In genomic region chr19:1856698-1857603, GRCh38 we compare ENCODE assay signal across 8 cellular contexts. TPM values are rescaled to one million over a fixed set of nuclear protein-coding genes. Genes with fewer than 3 reads are reported as not detected.
DNase-seq lines count a peak whose midpoint lies in the region; ATAC-seq, FAIRE-seq and TF ChIP-seq lines count a peak whose summit lies in the region.

No MANE protein-coding gene starts in this region.

- H3K9me3 ChIP-seq in PC-3 (ENCODE audit: low read length) (no peaks in the 10 kb centered on the region), pancreas (no peaks in the 10 kb centered on the region)

- H3K4me1 ChIP-seq in PC-3 (ENCODE audit: insufficient read depth, low read length) = peaks cover 15% of the 10 kb centered on the region; the same call in 1 of the 2 replicates
- peaks cover 0 to 26% (median 0%) of the 10 kb centered on the region in 3 donors for H3K4me1 ChIP-seq in pancreas

- TF ChIP-seq CTCF in PC-3 (conservative IDR thresholded peaks at IDR 0.05; ENCODE audit: low read depth, low read length) = no peak
- no peak for TF ChIP-seq CTCF in pancreas (IDR thresholded peaks at IDR 0.05)

- H3K9ac ChIP-seq in PC-3 (ENCODE audit: low read length) = no peak overlapping the region

- peaks cover 26% of the 10 kb centered on the region for H4K20me1 ChIP-seq in PC-3 (ENCODE audit: low read length)

- no peak overlapping the region for H3K4me2 ChIP-seq in PC-3 (ENCODE audit: low read length)

- intact Hi-C loops in PC-3 (cut with micrococcal nuclease) = no loop called here
- intact Hi-C loops in cardiac septum (cut with DNase I) = no loop called here
- intact Hi-C loops in pancreas (cut with DNase I) = no loop called here

- no TSS peak for BruUV-seq in PC-3 (replicated peaks; lab: Mats Ljungman, UMichigan)

- H3K27ac Mint-ChIP-seq in activated naive CD8-positive, alpha-beta T cell treated with anti-CD3 and anti-CD28 coated beads, Interleukin-2, amount 50 U/mL, for 24 hours = peak overlapping the region; percentile 80

- H3K4me1 Mint-ChIP-seq in activated naive CD8-positive, alpha-beta T cell treated with anti-CD3 and anti-CD28 coated beads, Interleukin-2, amount 50 U/mL, for 24 hours = peaks cover 59% of the 10 kb centered on the region

- POLR2A ChIA-PET in PC-3 (lab: Charles Lee; ENCODE audit: unreplicated experiment) = no interaction called here

- peaks cover 4% of the 10 kb centered on the region for H3K36me3 Mint-ChIP-seq in activated naive CD8-positive, alpha-beta T cell treated with anti-CD3 and anti-CD28 coated beads, Interleukin-2, amount 50 U/mL, for 24 hours (ENCODE audit: low read depth)

- H3K9me2 ChIP-seq in PC-3 (replicated peaks; ENCODE audit: low read length) = no peaks in the 10 kb centered on the region

- H3K27me3 ChIP-seq in PC-3 (ENCODE audit: low read length) = no peaks in the 10 kb centered on the region
- H3K27me3 ChIP-seq in pancreas = no peaks in the 10 kb centered on the region

- H3K27me3 Mint-ChIP-seq in activated naive CD8-positive, alpha-beta T cell treated with anti-CD3 and anti-CD28 coated beads, Interleukin-2, amount 50 U/mL, for 24 hours = no peaks in the 10 kb centered on the region

- 40 to 41% methylated on average over 61 to 70 of the region's 73 CpGs for WGBS in pancreas, 2 donors

- no peak overlapping the region for H2AFZ ChIP-seq in PC-3 (ENCODE audit: low read length)

- FAIRE-seq in GM19239 (lab: Jason Lieb, UNC) (peak; percentile 80), pancreas (lab: Jason Lieb, UNC) (no peak)

- peak overlapping the region; percentile 78 for H3K4me3 Mint-ChIP-seq in activated naive CD8-positive, alpha-beta T cell treated with anti-CD3 and anti-CD28 coated beads, Interleukin-2, amount 50 U/mL, for 24 hours

- peak; percentile 75 for DNase-seq in A172 (ENCODE audit: low spot score)
- DNase-seq in GM19239 (ENCODE audit: insufficient read length, low spot score) = peak; percentile 94
- DNase-seq in PC-3 = peak; percentile 44
- peak; percentile 72 for DNase-seq in activated naive CD8-positive, alpha-beta T cell treated with anti-CD3 and anti-CD28 coated beads, Interleukin-2, amount 50 U/mL, for 24 hours
- DNase-seq in cardiac septum (ENCODE audit: low spot score) = peak; percentile 93
- peak in 5 of 6 donors; percentile 80 to 85 (median 82) for DNase-seq in pancreas
- no peak for DNase-seq in DMS153 treated with DMSO at 0.1 percent for 48 hours (lab: John Stamatoyannopoulos, UW; ENCODE audit: unreplicated experiment)

- no peaks in the 10 kb centered on the region for H3K36me3 ChIP-seq in PC-3 (ENCODE audit: low read depth, low read length)
- H3K36me3 ChIP-seq in pancreas = no peaks in the 10 kb centered on the region

- peak; percentile 62 for ATAC-seq in PC-3
- peak; percentile 13 for ATAC-seq in activated naive CD8-positive, alpha-beta T cell treated with anti-CD3 and anti-CD28 coated beads, Interleukin-2, amount 50 U/mL, for 24 hours
- ATAC-seq in pancreas = peak; percentile 30 to 66 (median 61)
- ATAC-seq in HG03135 (IDR thresholded peaks at IDR 0.05; ENCODE audit: unreplicated experiment) = no peak

- H3K9me3 Mint-ChIP-seq in activated naive CD8-positive, alpha-beta T cell treated with anti-CD3 and anti-CD28 coated beads, Interleukin-2, amount 50 U/mL, for 24 hours = no peaks in the 10 kb centered on the region

- CTCF ChIA-PET in PC-3 (lab: Charles Lee) = interaction anchor here (0.7 kb wide), 1 partner anchor 58 kb away, joined by 10 read pairs; no protein-coding TSS in a partner anchor

- peaks cover 78% of the 10 kb centered on the region for H3K79me2 ChIP-seq in PC-3 (ENCODE audit: low read length)

- no peak overlapping the region for H3K27ac ChIP-seq in PC-3 (ENCODE audit: low read length)
- peak overlapping the region; percentile 55 to 82 (median 72) for H3K27ac ChIP-seq in pancreas

- no peak overlapping the region for H3K4me3 ChIP-seq in PC-3 (ENCODE audit: low read length)
- peak overlapping the region in 2 of 4 donors; percentile 16 to 40 for H3K4me3 ChIP-seq in pancreas

- no peaks in the 10 kb centered on the region for H3F3A ChIP-seq in PC-3 (ENCODE audit: low read length, unreplicated experiment)

RNA-seq across cellular contexts. Expression of gene KLF16, which starts 6.4 kb away (rescaled TPM):
- total RNA-seq in A172 (2014; rRNA removed; shearing (Covaris generic)) = 8.2 and 11.5 TPM in 2 replicates
- total RNA-seq in PC-3 (2014; rRNA removed) (15.1 and 20.9 TPM in 2 replicates), cardiac septum (14.1 TPM), pancreas (10 to 100 TPM in 1 of 6 donors, 1 to 10 TPM in 5; 4.3 to 10.4 (median 7.9) TPM)
- polyA plus RNA-seq in pancreas = 1 to 10 TPM; 5.1 to 8.2 TPM

RNA-seq across cellular contexts. Expression of gene REXO1, which starts 8.7 kb away (rescaled TPM):
- 8.0 and 30.4 TPM in 2 replicates for total RNA-seq in A172 (2014; rRNA removed; shearing (Covaris generic))
- total RNA-seq in PC-3 (2014; rRNA removed) = 21.4 and 24.3 TPM in 2 replicates
- 16.7 TPM for total RNA-seq in cardiac septum
- 10 to 100 TPM; 10.5 to 16.6 (median 15.1) TPM for total RNA-seq in pancreas
- polyA plus RNA-seq in pancreas = 10 to 100 TPM; 29.5 to 42.2 TPM

RNA-seq across cellular contexts. Expression of gene ABHD17A, which starts 28.3 kb away (rescaled TPM):
- total RNA-seq in A172 (2014; rRNA removed; shearing (Covaris generic)) = 72.6 and 120 TPM in 2 replicates
- total RNA-seq in PC-3 (2014; rRNA removed) (101 and 102 TPM in 2 replicates), cardiac septum (61.1 TPM), pancreas (10 to 100 TPM; 21.1 to 30.8 (median 24.4) TPM)
- polyA plus RNA-seq in pancreas = 10 to 100 TPM; 62.4 to 71.0 TPM

RNA-seq across cellular contexts. Expression of gene ATP8B3, which starts 44.9 kb away (rescaled TPM):
- total RNA-seq in A172 (2014; rRNA removed; shearing (Covaris generic)) = 8.6 and 12.4 TPM in 2 replicates
- 3.9 and 4.2 TPM in 2 replicates for total RNA-seq in PC-3 (2014; rRNA removed)
- 0.78 TPM for total RNA-seq in cardiac septum
- 1 to 10 TPM in 1 of 6 donors, under 1 TPM in 5; 0.32 to 1.1 (median 0.52) TPM for total RNA-seq in pancreas
- polyA plus RNA-seq in pancreas = under 1 TPM; 0.56 to 0.95 TPM

RNA-seq across cellular contexts. Expression of gene ADAT3, which starts 48.2 kb away (rescaled TPM):
- 2.3 and 3.7 TPM in 2 replicates for total RNA-seq in A172 (2014; rRNA removed; shearing (Covaris generic))
- total RNA-seq in PC-3 (2014; rRNA removed) (8.4 and 10.3 TPM in 2 replicates), cardiac septum (2.1 TPM), pancreas (1 to 10 TPM; 2.0 to 6.5 (median 4.5) TPM)
- polyA plus RNA-seq in pancreas = 10 to 100 TPM in 1 of 2 donors, 1 to 10 TPM in 1; 5.2 to 10.1 TPM
